ENCODE assay signal across 24 cellular contexts in the genomic region with DNA sequence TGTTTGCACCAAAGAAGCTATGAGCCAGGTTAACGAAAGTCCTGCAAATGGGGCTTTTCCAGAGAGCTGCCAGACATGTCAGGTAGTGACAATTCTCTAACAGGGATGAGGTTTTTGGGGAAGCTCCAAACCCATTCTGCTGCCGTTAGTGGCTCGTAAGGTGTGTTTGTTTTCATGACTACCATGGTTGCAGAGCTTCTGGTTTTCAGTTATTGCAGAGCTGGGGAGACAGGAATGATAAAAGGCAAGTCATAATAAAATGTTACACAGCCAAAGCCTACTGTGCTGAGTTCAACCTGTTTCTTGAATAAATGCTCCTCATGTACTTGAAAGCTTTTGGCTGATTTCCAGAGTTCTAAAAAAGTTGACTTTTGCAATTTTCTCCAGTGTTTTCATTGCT.
DNase-seq lines count a peak whose midpoint lies in the region; ATAC-seq, FAIRE-seq and TF ChIP-seq lines count a peak whose summit lies in the region.
"Had no signal": no experiment of that assay in that cellular context is flagged by ENCODE, and none has a peak within 500 bp of the region (broad histone marks: within the 10 kb centered on the region; RNA-seq: fewer than 3 reads in every experiment).

No MANE protein-coding gene starts in this region.

- SMC1A ChIA-PET in GM12878 (lab: Charles Lee; ENCODE audit: uncharacterized antibody, unreplicated experiment) = interaction anchor here (0.6 to 2.8 kb wide), 29 partner anchors 9 to 203 kb away, joined by 3 to 34 read pairs (median 4); no protein-coding TSS in a partner anchor

- CTCF ChIA-PET in GM12878 (lab: Yijun Ruan, JAX) = interaction anchor here (0.8 to 2.7 kb wide), 13 partner anchors 10 to 675 kb away, joined by 3 to 19 read pairs (median 6); no protein-coding TSS in a partner anchor

- POLR2A ChIA-PET in GM12878 (lab: Charles Lee) = interaction anchor here (0.5 to 2.4 kb wide), 11 partner anchors 18 to 228 kb away, joined by 3 to 8 read pairs (median 4); no protein-coding TSS in a partner anchor

- no peak overlapping the region for H2AFZ ChIP-seq in GM12878 (ENCODE audit: control insufficient read depth, low read depth, low read length)
- H2AFZ ChIP-seq: GM23248 had no signal

- ATAC-seq in GM12878 (no peak), heart left ventricle (peak; percentile 22 to 72 (median 61)), GM18520 (IDR thresholded peaks at IDR 0.05; ENCODE audit: unreplicated experiment) (no peak), psoas muscle (no peak)
- ATAC-seq: A549 had no signal

- H3K9me3 ChIP-seq in GM12878 (replicated peaks; ENCODE audit: control insufficient read depth, insufficient read depth, low read length) (peaks cover 9% of the 10 kb centered on the region), heart left ventricle (no peaks in the 10 kb centered on the region), esophagus squamous epithelium (no peaks in the 10 kb centered on the region), psoas muscle (no peaks in the 10 kb centered on the region)
- H3K9me3 ChIP-seq: A549; BLaER1 treated with 17β-estradiol and CSF1 and Interleukin-3, amounts not matched to agents 10 nM and 100 nM had no signal

- TF ChIP-seq CTCF in GM12878 (IDR thresholded peaks at IDR 0.05 in 2 of 3, conservative IDR thresholded peaks at IDR 0.05 in 1 of 3; ENCODE audit: control insufficient read depth in 2 of 3, extremely low read depth in 1 of 3, insufficient read depth in 1 of 3, low read depth in 3 of 3, low read length in 3 of 3) (no peak), heart left ventricle (IDR thresholded peaks at IDR 0.05) (no peak), esophagus squamous epithelium (IDR thresholded peaks at IDR 0.05) (no peak), psoas muscle (IDR thresholded peaks at IDR 0.05) (no peak)

- H3K79me2 ChIP-seq in GM12878 (ENCODE audit: control insufficient read depth, insufficient read depth, low read length) (peaks cover 65% of the 10 kb centered on the region), mesendoderm (ENCODE audit: control insufficient read depth, insufficient read depth, low read length) (no peaks in the 10 kb centered on the region)

- no peak overlapping the region for H2BK5ac ChIP-seq in mesendoderm (ENCODE audit: low read length)

- no peaks in the 10 kb centered on the region; a peak in 1 of 4 replicates for H3K36me3 ChIP-seq in GM12878 (ENCODE audit: control insufficient read depth in 2 of 2, insufficient read depth in 2 of 2, low read length in 1 of 2)
- no peaks in the 10 kb centered on the region for H3K36me3 ChIP-seq in heart left ventricle
- no peaks in the 10 kb centered on the region for H3K36me3 ChIP-seq in mesendoderm (ENCODE audit: control insufficient read depth, insufficient read depth, low read length)
- H3K36me3 ChIP-seq in esophagus squamous epithelium = no peaks in the 10 kb centered on the region
- no peaks in the 10 kb centered on the region for H3K36me3 ChIP-seq in psoas muscle (ENCODE audit: insufficient read depth in 1 of 2, low read depth in 1 of 2)
- H3K36me3 ChIP-seq: BLaER1 treated with 17β-estradiol and CSF1 and Interleukin-3, amounts not matched to agents 10 nM and 100 nM had no signal

- intact Hi-C loops in GM12878 (cut with micrococcal nuclease; ENCODE audit: unreplicated experiment) = no loop called here
- intact Hi-C loops in heart left ventricle (cut with DNase I) = no loop called here
- intact Hi-C loops in esophagus squamous epithelium (cut with DNase I) = no loop called here
- intact Hi-C loops in psoas muscle (cut with DNase I) = no loop called here

- H3K23ac ChIP-seq in mesendoderm (ENCODE audit: low read length) = no peak overlapping the region

- RAD21 ChIA-PET in GM12878 (lab: Charles Lee; ENCODE audit: unreplicated experiment) = interaction anchor here (0.7 to 2.6 kb wide), 24 partner anchors 10 to 304 kb away, joined by 3 to 37 read pairs (median 4); no protein-coding TSS in a partner anchor

- H3K79me1 ChIP-seq in mesendoderm (ENCODE audit: low read length) = no peaks in the 10 kb centered on the region

- H3K27me3 ChIP-seq in GM12878 (replicated peaks in 1 of 2; ENCODE audit: control insufficient read depth in 2 of 2, insufficient read depth in 2 of 2, low read length in 1 of 2) (no peaks in the 10 kb centered on the region), heart left ventricle (no peaks in the 10 kb centered on the region), mesendoderm (ENCODE audit: insufficient read depth, low read length, poor library complexity) (no peaks in the 10 kb centered on the region), esophagus squamous epithelium (no peaks in the 10 kb centered on the region), psoas muscle (ENCODE audit: insufficient read depth in 3 of 3, low read length in 2 of 3) (no peaks in the 10 kb centered on the region)
- H3K27me3 ChIP-seq: BLaER1 treated with 17β-estradiol and CSF1 and Interleukin-3, amounts not matched to agents 10 nM and 100 nM had no signal

- H3K27ac ChIP-seq in GM12878 (ENCODE audit: control insufficient read depth, insufficient read depth) = peak overlapping the region; percentile 67
- H3K27ac ChIP-seq in heart left ventricle = peak overlapping the region in 5 of 12 donors; percentile 1 to 50 (median 33)
- no peak overlapping the region for H3K27ac ChIP-seq in mesendoderm (ENCODE audit: low read depth, low read length)
- no peak overlapping the region for H3K27ac ChIP-seq in esophagus squamous epithelium
- H3K27ac ChIP-seq in psoas muscle = no peak overlapping the region
- H3K27ac ChIP-seq: A549; BLaER1 treated with 17β-estradiol and CSF1 and Interleukin-3, amounts not matched to agents 10 nM and 100 nM; GM23248; RWPE1; SK-N-MC had no signal

- no peak overlapping the region for H2AK5ac ChIP-seq in mesendoderm (ENCODE audit: low read length)

- no peak for FAIRE-seq in GM12878 (lab: Jason Lieb, UNC)
- FAIRE-seq: A549 had no signal

- 64% methylated on average over 3 of the region's 3 CpGs for WGBS in GM12878 (ENCODE audit: insufficient coverage, insufficient replicate concordance, low lambda C conversion rate, missing lambda C conversion rate)
- WGBS in heart left ventricle, 4 donors = 44 to 48% (median 46%) methylated on average over 3 of the region's 3 CpGs
- WGBS in mesendoderm (ENCODE audit: extremely low coverage, insufficient coverage, low lambda C conversion rate) = no CpG with 5 or more reads among the region's 3 CpGs
- 36 to 63% methylated on average over 3 of the region's 3 CpGs for WGBS in esophagus squamous epithelium, 2 donors
- WGBS in psoas muscle, 3 donors = 61 to 76% (median 73%) methylated on average over 3 of the region's 3 CpGs

- no peak overlapping the region for H3K56ac ChIP-seq in mesendoderm (ENCODE audit: low read length)

- no peak overlapping the region for H4K5ac ChIP-seq in mesendoderm (ENCODE audit: low read length)

- DNase-seq in G401 (ENCODE audit: low spot score) (peak; percentile 26), GM12878 (ENCODE audit: low read depth, low spot score) (no peak), heart left ventricle (no peak), mesendoderm (no peak), esophagus squamous epithelium (lab: John Stamatoyannopoulos, UW) (no peak), psoas muscle (no peak)
- DNase-seq: AML-193; CD4-positive, alpha-beta memory T cell; COR-L47; DMS53; GDM1; GM23248; H7; Karpas-422; NCI-H1092; NCI-H1436 treated with DMSO at 0.1 percent for 48 hours; NCI-H187 treated with DMSO at 0.1 percent for 48 hours; NCI-H2227 treated with DMSO at 0.1 percent for 48 hours; SIG-M5 had no signal

- H2BK15ac ChIP-seq in mesendoderm (replicated peaks; ENCODE audit: low read depth) = no peak overlapping the region

- H3K9ac ChIP-seq in GM12878 (ENCODE audit: control insufficient read depth, insufficient read depth, low read length) = no peak overlapping the region
- H3K9ac ChIP-seq in mesendoderm (ENCODE audit: low read length) = no peak overlapping the region
- H3K9ac ChIP-seq: BLaER1 treated with 17β-estradiol and CSF1 and Interleukin-3, amounts not matched to agents 10 nM and 100 nM; GM23248 had no signal

- H3K4me1 ChIP-seq in GM12878 (ENCODE audit: control insufficient read depth, insufficient read depth, low read length) (peaks cover 50% of the 10 kb centered on the region), heart left ventricle (peaks cover 0 to 34% (median 15%) of the 10 kb centered on the region in 12 donors), mesendoderm (ENCODE audit: control insufficient read depth, low read depth, low read length) (no peaks in the 10 kb centered on the region), esophagus squamous epithelium (peaks cover 0 to 5% (median 0%) of the 10 kb centered on the region in 3 donors), psoas muscle (no peaks in the 10 kb centered on the region)
- H3K4me1 ChIP-seq: A549; BLaER1 treated with 17β-estradiol and CSF1 and Interleukin-3, amounts not matched to agents 10 nM and 100 nM had no signal

- no peak overlapping the region for H3K4ac ChIP-seq in mesendoderm (ENCODE audit: low read depth, low read length)

- no peak for TF ChIP-seq RAD21 in GM12878 (IDR thresholded peaks at IDR 0.05; ENCODE audit: insufficient read depth, low read depth, low read length)

- TF ChIP-seq EP300 in GM12878 (IDR thresholded peaks at IDR 0.05; ENCODE audit: borderline replicate concordance in 1 of 2, control insufficient read depth in 1 of 2, low read depth in 2 of 2, low read length in 2 of 2) = no peak

- H3K18ac ChIP-seq in mesendoderm (ENCODE audit: low read length) = peak overlapping the region; percentile 51

- H4K8ac ChIP-seq in mesendoderm (ENCODE audit: low read depth, low read length) = no peak overlapping the region

- in situ Hi-C loops in G401 (cut with HindIII; ENCODE audit: low sequenced_read_pairs) (no loop called here), GM12878 (cut with MboI) (no loop called here)

- BruUV-seq in GM12878 (replicated peaks; lab: Mats Ljungman, UMichigan) = TSS peak; percentile 12

- H3K4me2 ChIP-seq in GM12878 (ENCODE audit: control insufficient read depth, insufficient read depth) = no peak overlapping the region; the same call in 1 of the 2 replicates
- no peak overlapping the region for H3K4me2 ChIP-seq in mesendoderm (ENCODE audit: low read length)
- H3K4me2 ChIP-seq: A549; BLaER1 treated with 17β-estradiol and CSF1 and Interleukin-3, amounts not matched to agents 10 nM and 100 nM had no signal

- H2BK120ac ChIP-seq in mesendoderm (ENCODE audit: low read depth, low read length) = no peak overlapping the region

- TF ChIP-seq POLR2A in GM12878 (IDR thresholded peaks at IDR 0.05; ENCODE audit: low read depth, low read length) (no peak), heart left ventricle (IDR thresholded peaks at IDR 0.05) (no peak), esophagus squamous epithelium (IDR thresholded peaks at IDR 0.05) (no peak)

- H3K4me3 ChIP-seq in GM12878 = no peak overlapping the region
- H3K4me3 ChIP-seq in heart left ventricle = peak overlapping the region in 1 of 12 donors; percentile 8
- no peak overlapping the region for H3K4me3 ChIP-seq in mesendoderm (ENCODE audit: low read length)
- no peak overlapping the region for H3K4me3 ChIP-seq in esophagus squamous epithelium
- H3K4me3 ChIP-seq in psoas muscle = no peak overlapping the region
- H3K4me3 ChIP-seq: A549; BLaER1 treated with 17β-estradiol and CSF1 and Interleukin-3, amounts not matched to agents 10 nM and 100 nM; GM23248; SK-N-MC had no signal

- no peaks in the 10 kb centered on the region for H4K20me1 ChIP-seq in GM12878 (ENCODE audit: control insufficient read depth, insufficient read depth)
- H4K20me1 ChIP-seq: BLaER1 treated with 17β-estradiol and CSF1 and Interleukin-3, amounts not matched to agents 10 nM and 100 nM had no signal

Comparison
In these comparisons a context has a peak if more than half of its experiments do, and no peak if none do; other contexts are left out.
1. ATAC-seq: peak in heart left ventricle (4 of 4); none in GM12878 (single experiment), GM18520 (single experiment) and psoas muscle (0 of 4).